8 cellular contexts compared by ENCODE assay signal in genomic region chr7:36440880-36441279, GRCh38. TPM values are rescaled to one million over a fixed set of nuclear protein-coding genes. Genes with fewer than 3 reads are reported as not detected.
DNase-seq lines count a peak whose midpoint lies in the region; ATAC-seq, FAIRE-seq and TF ChIP-seq lines count a peak whose summit lies in the region.

No MANE protein-coding gene starts in this region.

- peaks cover 93% of the 10 kb centered on the region for H3K36me3 ChIP-seq in OCI-LY7 (ENCODE audit: insufficient read depth, low read length)
- no peaks in the 10 kb centered on the region for H3K36me3 ChIP-seq in upper lobe of right lung
- H3K36me3 ChIP-seq in mucosa of descending colon (ENCODE audit: low read depth): no peaks in the 10 kb centered on the region

- BruUV-seq in OCI-LY7 (replicated peaks; lab: Mats Ljungman, UMichigan): no TSS peak

- no peak overlapping the region for H3K4me2 ChIP-seq in OCI-LY7 (ENCODE audit: low read length)

- H3K27me3 Mint-ChIP-seq in natural killer cell (ENCODE audit: low read depth in 2 of 2): no peaks in the 10 kb centered on the region
- no peaks in the 10 kb centered on the region for H3K27me3 Mint-ChIP-seq in natural killer cell treated with Interleukin-12 subunit alpha and Interleukin-12 subunit beta and Interleukin-15 and Interleukin-18, amount 100 ng/mL, for 72 hours

- no peaks in the 10 kb centered on the region for H3K4me1 ChIP-seq in OCI-LY7 (ENCODE audit: insufficient read depth, low read length, poor library complexity, severe bottlenecking)
- no peaks in the 10 kb centered on the region for H3K4me1 ChIP-seq in upper lobe of right lung
- H3K4me1 ChIP-seq in mucosa of descending colon (ENCODE audit: low read depth): no peaks in the 10 kb centered on the region

- TF ChIP-seq CTCF in natural killer cell (IDR thresholded peaks at IDR 0.05): peak; percentile 49
- TF ChIP-seq CTCF in OCI-LY7 (conservative IDR thresholded peaks at IDR 0.05; ENCODE audit: low read length): peak; percentile 76
- TF ChIP-seq CTCF in upper lobe of right lung (IDR thresholded peaks at IDR 0.05): peak; percentile 48
- TF ChIP-seq CTCF in mucosa of descending colon (IDR thresholded peaks at IDR 0.05): no peak

- no peak for FAIRE-seq in frontal cortex (lab: Jason Lieb, UNC)

- no peak overlapping the region for H3K4me3 Mint-ChIP-seq in natural killer cell
- H3K4me3 Mint-ChIP-seq in natural killer cell treated with Interleukin-12 subunit alpha and Interleukin-12 subunit beta and Interleukin-15 and Interleukin-18, amount 100 ng/mL, for 72 hours: no peak overlapping the region

- no peak for ATAC-seq in natural killer cell
- ATAC-seq in natural killer cell treated with Interleukin-12 subunit alpha and Interleukin-12 subunit beta and Interleukin-15 and Interleukin-18, amount 100 ng/mL, for 72 hours: no peak
- peak; percentile 49 for ATAC-seq in upper lobe of right lung
- no peak for ATAC-seq in mucosa of descending colon
- ATAC-seq in HG03196 (IDR thresholded peaks at IDR 0.05; ENCODE audit: unreplicated experiment): no peak

- DNase-seq in natural killer cell (no peak), OCI-LY7 (ENCODE audit: low spot score) (no peak), frontal cortex (ENCODE audit: low spot score in 2 of 2) (peak; percentile 8 to 10), upper lobe of right lung (no peak), mucosa of descending colon (no peak), UCSD-AML1 (lab: John Stamatoyannopoulos, UW; ENCODE audit: unreplicated experiment) (no peak)
- no peak for DNase-seq in natural killer cell treated with Interleukin-12 subunit alpha and Interleukin-12 subunit beta and Interleukin-15 and Interleukin-18, amount 100 ng/mL, for 72 hours (ENCODE audit: low spot score)

- peaks cover 5% of the 10 kb centered on the region; the same call in 1 of the 2 replicates for H3K79me2 ChIP-seq in OCI-LY7 (ENCODE audit: insufficient read depth, low read depth, low read length)

- no peaks in the 10 kb centered on the region for H3K9me3 ChIP-seq in OCI-LY7 (ENCODE audit: low read length)
- H3K9me3 ChIP-seq in upper lobe of right lung: no peaks in the 10 kb centered on the region
- H3K9me3 ChIP-seq in mucosa of descending colon: no peaks in the 10 kb centered on the region

- H4K20me1 ChIP-seq in OCI-LY7 (ENCODE audit: insufficient read depth, low read length): no peaks in the 10 kb centered on the region; the same call in 1 of the 2 replicates

- no peak overlapping the region for H3K27ac Mint-ChIP-seq in natural killer cell
- no peak overlapping the region for H3K27ac Mint-ChIP-seq in natural killer cell treated with Interleukin-12 subunit alpha and Interleukin-12 subunit beta and Interleukin-15 and Interleukin-18, amount 100 ng/mL, for 72 hours

- H3K27ac ChIP-seq in OCI-LY7 (ENCODE audit: low read depth, low read length, poor library complexity, severe bottlenecking) (no peak overlapping the region), upper lobe of right lung (no peak overlapping the region)

- POLR2A ChIA-PET in OCI-LY7 (lab: Charles Lee): interaction anchor here (0.6 to 2.6 kb wide), 6 partner anchors 9 to 425 kb away, joined by 3 to 10 read pairs (median 4); no protein-coding TSS in a partner anchor

- no peaks in the 10 kb centered on the region for H3K9me3 Mint-ChIP-seq in natural killer cell
- no peaks in the 10 kb centered on the region for H3K9me3 Mint-ChIP-seq in natural killer cell treated with Interleukin-12 subunit alpha and Interleukin-12 subunit beta and Interleukin-15 and Interleukin-18, amount 100 ng/mL, for 72 hours

- CTCF ChIA-PET in OCI-LY7 (lab: Charles Lee; ENCODE audit: unreplicated experiment): interaction anchor here (0.6 to 1.0 kb wide), 3 partner anchors 9 to 783 kb away, joined by 3 read pairs; no protein-coding TSS in a partner anchor

- intact Hi-C loops in natural killer cell (cut with micrococcal nuclease): loop anchor here (1.0 kb wide), 1 partner anchor 757 kb away; no protein-coding TSS in a partner anchor
- intact Hi-C loops in OCI-LY7 (cut with micrococcal nuclease; ENCODE audit: unreplicated experiment): no loop called here
- intact Hi-C loops in upper lobe of right lung (cut with DNase I): no loop called here
- intact Hi-C loops in mucosa of descending colon (cut with DNase I, micrococcal nuclease): no loop called here

- no peaks in the 10 kb centered on the region for H3K36me3 Mint-ChIP-seq in natural killer cell
- H3K36me3 Mint-ChIP-seq in natural killer cell treated with Interleukin-12 subunit alpha and Interleukin-12 subunit beta and Interleukin-15 and Interleukin-18, amount 100 ng/mL, for 72 hours: no peaks in the 10 kb centered on the region

- H3K27me3 ChIP-seq in upper lobe of right lung: no peaks in the 10 kb centered on the region

- no peaks in the 10 kb centered on the region for H3K9me2 ChIP-seq in OCI-LY7 (ENCODE audit: insufficient read depth, low read length)

- no peak overlapping the region for H2AFZ ChIP-seq in OCI-LY7 (ENCODE audit: low read length)

- H3K4me1 Mint-ChIP-seq in natural killer cell: no peaks in the 10 kb centered on the region
- H3K4me1 Mint-ChIP-seq in natural killer cell treated with Interleukin-12 subunit alpha and Interleukin-12 subunit beta and Interleukin-15 and Interleukin-18, amount 100 ng/mL, for 72 hours (ENCODE audit: low read depth in 2 of 2): no peaks in the 10 kb centered on the region

- no peak overlapping the region for H3K4me3 ChIP-seq in OCI-LY7 (ENCODE audit: low read depth, low read length, poor library complexity, severe bottlenecking)
- H3K4me3 ChIP-seq in upper lobe of right lung: no peak overlapping the region
- no peak overlapping the region for H3K4me3 ChIP-seq in mucosa of descending colon

RNA-seq across cellular contexts. Expression of gene ANLN, which starts 51.2 kb away (rescaled TPM):
- total RNA-seq in natural killer cell (1 to 10 TPM; 1.7 to 2.9 (median 2.0) TPM), OCI-LY7 (2022) (71.0 and 77.7 TPM in 2 replicates), frontal cortex (9.4 TPM), upper lobe of right lung (3.3 TPM), mucosa of descending colon (10 to 100 TPM in 1 of 3 donors, 1 to 10 TPM in 2; 3.8 to 23.7 (median 6.4) TPM)
- 10 to 100 TPM; 31.1 to 67.0 TPM for total RNA-seq in natural killer cell treated with Interleukin-12 subunit alpha and Interleukin-12 subunit beta and Interleukin-15 and Interleukin-18, amount 100 ng/mL, for 72 hours
- 47.3 and 56.5 TPM in 2 replicates for total RNA-seq in OCI-LY7 (2014; rRNA removed; shearing (Covaris generic))

Comparison
In these comparisons a context has a peak if more than half of its experiments do, and no peak if none do; other contexts are left out.
1. DNase-seq: peak in frontal cortex (2 of 2); none in natural killer cell (single experiment), natural killer cell treated with Interleukin-12 subunit alpha and Interleukin-12 subunit beta and Interleukin-15 and Interleukin-18, amount 100 ng/mL, for 72 hours (single experiment), OCI-LY7 (single experiment), upper lobe of right lung (single experiment), mucosa of descending colon (0 of 3) and UCSD-AML1 (single experiment).